9 cellular contexts compared by ENCODE assay signal in genomic region chr2:127080226-127080940, GRCh38. TPM values are rescaled to one million over a fixed set of nuclear protein-coding genes. Genes with fewer than 3 reads are reported as not detected.
A peak's percentile ranks its signal among the peaks of the same experiment; 100 is the strongest.
DNase-seq lines count a peak whose midpoint lies in the region; ATAC-seq lines count a peak whose summit lies in the region.
"Had no signal": no experiment of that assay in that cellular context is flagged by ENCODE, and none has a peak within 500 bp of the region (broad histone marks: within the 10 kb centered on the region; RNA-seq: fewer than 3 reads in every experiment).

No MANE protein-coding gene starts in this region.

- H3K9me3 ChIP-seq in mononuclear cell (ENCODE audit: low read depth, low read length), result no peaks in the 10 kb centered on the region
- H3K9me3 ChIP-seq: pancreas had no signal

- H3K4me1 Mint-ChIP-seq in activated T-cell treated with anti-CD3 and anti-CD28 coated beads, Interleukin-2, amount 50 U/mL, for 24 hours (ENCODE audit: low read depth), result peaks cover 85% of the 10 kb centered on the region

- H3K9me3 Mint-ChIP-seq in activated T-cell treated with anti-CD3 and anti-CD28 coated beads, Interleukin-2, amount 50 U/mL, for 24 hours, result no peaks in the 10 kb centered on the region

- H3K27ac Mint-ChIP-seq in activated T-cell treated with anti-CD3 and anti-CD28 coated beads, Interleukin-2, amount 50 U/mL, for 24 hours, result peak overlapping the region; percentile 97

- no peaks in the 10 kb centered on the region for H3K27me3 ChIP-seq in mononuclear cell (ENCODE audit: insufficient read depth, low read length)
- H3K27me3 ChIP-seq: pancreas had no signal

- ATAC-seq in HG02885 (IDR thresholded peaks at IDR 0.05; ENCODE audit: poor library complexity, unreplicated experiment), result peak; percentile 18

- H3K27me3 Mint-ChIP-seq in activated T-cell treated with anti-CD3 and anti-CD28 coated beads, Interleukin-2, amount 50 U/mL, for 24 hours, result no peaks in the 10 kb centered on the region

- DNase-seq in CMK (ENCODE audit: low read depth) (peak; percentile 77), GDM1 (lab: John Stamatoyannopoulos, UW) (no peak), NCI-H446 (lab: John Stamatoyannopoulos, UW) (no peak), mesenteric fat pad (ENCODE audit: low spot score) (no peak), KG1 (lab: John Stamatoyannopoulos, UW) (no peak)
- DNase-seq in activated T-cell treated with anti-CD3 and anti-CD28 coated beads, Interleukin-2, amount 50 U/mL, for 24 hours, result peak; percentile 74
- DNase-seq: pancreas had no signal

- peak overlapping the region; percentile 49 for H3K4me3 ChIP-seq in mononuclear cell (ENCODE audit: low read length)
- H3K4me3 ChIP-seq: pancreas had no signal

- peaks cover 17% of the 10 kb centered on the region for H3K36me3 Mint-ChIP-seq in activated T-cell treated with anti-CD3 and anti-CD28 coated beads, Interleukin-2, amount 50 U/mL, for 24 hours (ENCODE audit: low read depth)

- H3K4me1 ChIP-seq in mononuclear cell (ENCODE audit: insufficient read depth, low read length), result peaks cover 78% of the 10 kb centered on the region
- H3K4me1 ChIP-seq: pancreas had no signal

- peak overlapping the region; percentile 86 for H3K4me3 Mint-ChIP-seq in activated T-cell treated with anti-CD3 and anti-CD28 coated beads, Interleukin-2, amount 50 U/mL, for 24 hours

RNA-seq across cellular contexts. Expression of gene BIN1, which starts 26.6 kb away (rescaled TPM):
- 43.9 TPM for total RNA-seq in mononuclear cell
- 87.0 TPM for total RNA-seq in mesenteric fat pad

Comparison
In these comparisons a context has a peak if more than half of its experiments do, and no peak if none do; other contexts are left out.
1. DNase-seq: peak in CMK (single experiment) and activated T-cell treated with anti-CD3 and anti-CD28 coated beads, Interleukin-2, amount 50 U/mL, for 24 hours (single experiment); none in GDM1 (single experiment), NCI-H446 (0 of 2), mesenteric fat pad (single experiment) and KG1 (single experiment).